ENCODE assay signal across 1 cellular context in the genomic region with DNA sequence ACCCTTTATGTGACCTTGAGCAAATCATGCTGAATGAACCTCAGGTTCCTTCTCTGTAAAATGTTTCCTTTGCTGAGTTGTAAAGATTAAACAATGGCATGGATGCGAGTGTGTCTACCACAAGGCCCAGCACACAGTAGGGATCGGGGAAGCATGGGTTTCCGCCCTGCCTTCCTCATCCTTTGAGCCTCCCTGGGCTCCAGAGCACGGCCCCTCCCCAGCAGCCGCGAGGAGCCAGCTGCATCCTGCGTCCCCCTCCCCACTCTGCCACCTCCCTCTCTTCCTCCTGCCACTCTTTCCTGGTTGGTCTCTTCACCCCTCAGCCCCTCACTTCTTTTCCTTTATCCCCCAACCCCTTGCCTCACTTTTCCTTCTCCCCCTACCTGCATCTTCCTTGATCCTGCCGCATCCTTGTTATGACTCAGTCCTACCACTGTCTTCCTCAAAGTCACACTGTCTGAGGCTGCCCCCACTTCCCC.
TF ChIP-seq lines count a peak whose summit lies in the region.

No MANE protein-coding gene starts in this region.

TF ChIP-seq in WTC11, 78 proteins besides CTCF, POLR2A, EP300 and RAD21:
- TF ChIP-seq, protein P1, sequence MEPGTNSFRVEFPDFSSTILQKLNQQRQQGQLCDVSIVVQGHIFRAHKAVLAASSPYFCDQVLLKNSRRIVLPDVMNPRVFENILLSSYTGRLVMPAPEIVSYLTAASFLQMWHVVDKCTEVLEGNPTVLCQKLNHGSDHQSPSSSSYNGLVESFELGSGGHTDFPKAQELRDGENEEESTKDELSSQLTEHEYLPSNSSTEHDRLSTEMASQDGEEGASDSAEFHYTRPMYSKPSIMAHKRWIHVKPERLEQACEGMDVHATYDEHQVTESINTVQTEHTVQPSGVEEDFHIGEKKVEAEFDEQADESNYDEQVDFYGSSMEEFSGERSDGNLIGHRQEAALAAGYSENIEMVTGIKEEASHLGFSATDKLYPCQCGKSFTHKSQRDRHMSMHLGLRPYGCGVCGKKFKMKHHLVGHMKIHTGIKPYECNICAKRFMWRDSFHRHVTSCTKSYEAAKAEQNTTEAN (CRISPR knock-in tag; IDR thresholded peaks at IDR 0.05), result no peak
- TF ChIP-seq, protein P2, sequence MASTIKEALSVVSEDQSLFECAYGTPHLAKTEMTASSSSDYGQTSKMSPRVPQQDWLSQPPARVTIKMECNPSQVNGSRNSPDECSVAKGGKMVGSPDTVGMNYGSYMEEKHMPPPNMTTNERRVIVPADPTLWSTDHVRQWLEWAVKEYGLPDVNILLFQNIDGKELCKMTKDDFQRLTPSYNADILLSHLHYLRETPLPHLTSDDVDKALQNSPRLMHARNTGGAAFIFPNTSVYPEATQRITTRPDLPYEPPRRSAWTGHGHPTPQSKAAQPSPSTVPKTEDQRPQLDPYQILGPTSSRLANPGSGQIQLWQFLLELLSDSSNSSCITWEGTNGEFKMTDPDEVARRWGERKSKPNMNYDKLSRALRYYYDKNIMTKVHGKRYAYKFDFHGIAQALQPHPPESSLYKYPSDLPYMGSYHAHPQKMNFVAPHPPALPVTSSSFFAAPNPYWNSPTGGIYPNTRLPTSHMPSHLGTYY (CRISPR knock-in tag; IDR thresholded peaks at IDR 0.05), result no peak
- TF ChIP-seq, protein P3, sequence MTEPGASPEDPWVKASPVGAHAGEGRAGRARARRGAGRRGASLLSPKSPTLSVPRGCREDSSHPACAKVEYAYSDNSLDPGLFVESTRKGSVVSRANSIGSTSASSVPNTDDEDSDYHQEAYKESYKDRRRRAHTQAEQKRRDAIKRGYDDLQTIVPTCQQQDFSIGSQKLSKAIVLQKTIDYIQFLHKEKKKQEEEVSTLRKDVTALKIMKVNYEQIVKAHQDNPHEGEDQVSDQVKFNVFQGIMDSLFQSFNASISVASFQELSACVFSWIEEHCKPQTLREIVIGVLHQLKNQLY (CRISPR knock-in tag; IDR thresholded peaks at IDR 0.05), result no peak
- TF ChIP-seq ZNF416 (CRISPR knock-in tag; IDR thresholded peaks at IDR 0.05) (no peak), NFYB (CRISPR knock-in tag; conservative IDR thresholded peaks at IDR 0.05; ENCODE audit: low read depth) (no peak), JUN (CRISPR knock-in tag; IDR thresholded peaks at IDR 0.05) (no peak), ZNF219 (CRISPR knock-in tag; IDR thresholded peaks at IDR 0.05; ENCODE audit: borderline replicate concordance) (no peak), NR3C1 (CRISPR knock-in tag; conservative IDR thresholded peaks at IDR 0.05; ENCODE audit: low read depth) (no peak), NFATC4 (CRISPR knock-in tag; IDR thresholded peaks at IDR 0.05) (no peak), CREB1 (CRISPR knock-in tag; IDR thresholded peaks at IDR 0.05) (no peak)
- TF ChIP-seq, protein P4, sequence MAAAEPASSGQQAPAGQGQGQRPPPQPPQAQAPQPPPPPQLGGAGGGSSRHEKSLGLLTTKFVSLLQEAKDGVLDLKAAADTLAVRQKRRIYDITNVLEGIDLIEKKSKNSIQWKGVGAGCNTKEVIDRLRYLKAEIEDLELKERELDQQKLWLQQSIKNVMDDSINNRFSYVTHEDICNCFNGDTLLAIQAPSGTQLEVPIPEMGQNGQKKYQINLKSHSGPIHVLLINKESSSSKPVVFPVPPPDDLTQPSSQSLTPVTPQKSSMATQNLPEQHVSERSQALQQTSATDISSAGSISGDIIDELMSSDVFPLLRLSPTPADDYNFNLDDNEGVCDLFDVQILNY (CRISPR knock-in tag; IDR thresholded peaks at IDR 0.05), result no peak
TF ChIP-seq in WTC11: peak in this region for 0.
